In the genomic region with DNA sequence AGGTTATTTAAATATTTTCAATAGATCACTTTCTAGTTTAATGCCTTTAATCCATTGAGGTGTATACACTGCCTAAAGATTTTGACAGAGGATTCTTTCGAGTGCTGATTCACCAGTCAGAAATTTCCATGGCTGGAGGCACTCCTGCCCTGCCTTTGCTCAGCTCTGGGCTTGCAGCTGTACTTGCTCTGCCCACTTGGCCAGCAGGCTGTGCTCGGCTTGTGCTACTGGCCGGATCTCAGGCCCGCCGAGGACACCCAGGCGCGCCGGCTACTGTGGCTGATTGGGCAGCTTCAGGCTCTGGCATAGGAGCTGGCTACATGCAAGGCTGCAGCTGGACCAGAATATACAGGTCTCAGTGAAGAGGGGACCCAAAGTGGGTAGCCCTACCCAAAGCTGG, we compare ENCODE assay signal across 18 cellular contexts.
DNase-seq lines count a peak whose midpoint lies in the region; ATAC-seq, FAIRE-seq and TF ChIP-seq lines count a peak whose summit lies in the region.
"Had no signal": no experiment of that assay in that cellular context is flagged by ENCODE, and none has a peak within 500 bp of the region (broad histone marks: within the 10 kb centered on the region; RNA-seq: fewer than 3 reads in every experiment).

No MANE protein-coding gene starts in this region.

- H3K4me2 ChIP-seq in astrocyte (ENCODE audit: low read length): no peak overlapping the region
- H3K4me2 ChIP-seq: smooth muscle cell had no signal

- H3K27ac ChIP-seq in astrocyte (ENCODE audit: low read depth, low read length) (no peak overlapping the region), spleen (no peak overlapping the region)
- H3K27ac ChIP-seq: 22Rv1, thoracic aorta had no signal

- ATAC-seq in left ventricle myocardium superior (peak; percentile 86), left colon (no peak), GM21423 (IDR thresholded peaks at IDR 0.05; ENCODE audit: unreplicated experiment) (no peak)
- ATAC-seq: left lobe of liver had no signal

- H3K9me3 Mint-ChIP-seq in astrocyte (ENCODE audit: unreplicated experiment): no peaks in the 10 kb centered on the region

- H3K79me2 ChIP-seq in astrocyte (ENCODE audit: insufficient read depth, low read length): no peaks in the 10 kb centered on the region

- no peaks in the 10 kb centered on the region for H4K20me1 ChIP-seq in astrocyte (ENCODE audit: insufficient read depth, low read length)

- no peak for TF ChIP-seq POLR2A in spleen (IDR thresholded peaks at IDR 0.05)

- no peaks in the 10 kb centered on the region for H3K27me3 ChIP-seq in astrocyte (ENCODE audit: insufficient read depth, low read length)
- no peaks in the 10 kb centered on the region for H3K27me3 ChIP-seq in spleen (replicated peaks in 1 of 7)

- H3K27me3 Mint-ChIP-seq in astrocyte (ENCODE audit: low read depth, unreplicated experiment): no peaks in the 10 kb centered on the region

- intact Hi-C loops in left ventricle myocardium superior (cut with micrococcal nuclease) (no loop called here), spleen (cut with DNase I; ENCODE audit: low total_unique reads) (no loop called here), left colon (cut with DNase I, micrococcal nuclease) (no loop called here)

- no peak overlapping the region for H3K27ac Mint-ChIP-seq in astrocyte (ENCODE audit: unreplicated experiment)

- H3K4me3 ChIP-seq in astrocyte (ENCODE audit: insufficient read depth, low read depth, low read length) (no peak overlapping the region), spleen (no peak overlapping the region)
- H3K4me3 ChIP-seq: smooth muscle cell, thoracic aorta had no signal

- no peak overlapping the region for H3K9ac ChIP-seq in astrocyte (ENCODE audit: low read length)

- WGBS in spleen, 5 donors: 85 to 96% (median 92%) methylated on average over 8 of the region's 8 CpGs

- no peaks in the 10 kb centered on the region for H3K9me3 ChIP-seq in astrocyte (ENCODE audit: insufficient read depth, low read depth, low read length)
- H3K9me3 ChIP-seq in spleen: peaks cover 0 to 13% (median 5%) of the 10 kb centered on the region in 8 donors
- H3K9me3 ChIP-seq: thoracic aorta had no signal

- no peak for TF ChIP-seq CTCF in astrocyte (IDR thresholded peaks at IDR 0.05; ENCODE audit: insufficient read depth, low read depth, low read length)
- no peak for TF ChIP-seq CTCF in spleen (IDR thresholded peaks at IDR 0.05 in 8 of 11, conservative IDR thresholded peaks at IDR 0.05 in 3 of 11)

- FAIRE-seq in astrocyte (lab: Jason Lieb, UNC): no peak
- FAIRE-seq: D721Med had no signal

- no peaks in the 10 kb centered on the region for H3K36me3 Mint-ChIP-seq in astrocyte (ENCODE audit: low read depth, unreplicated experiment)

- no peak overlapping the region for H3K4me3 Mint-ChIP-seq in astrocyte (ENCODE audit: unreplicated experiment)

- H3K4me1 ChIP-seq in astrocyte (ENCODE audit: insufficient read depth, low read length): peaks cover 4% of the 10 kb centered on the region
- H3K4me1 ChIP-seq in spleen: no peaks in the 10 kb centered on the region

- no peak overlapping the region for H2AFZ ChIP-seq in astrocyte (ENCODE audit: low read depth, low read length)

- DNase-seq in SHP77 (lab: John Stamatoyannopoulos, UW): peak; percentile 3 to 28
- DNase-seq in SHP77 treated with DMSO at 0.1 percent for 48 hours (lab: John Stamatoyannopoulos, UW): no peak
- peak; percentile 54 for DNase-seq in astrocyte (ENCODE audit: low read depth)
- DNase-seq in left ventricle myocardium superior: no peak
- peak; percentile 56 for DNase-seq in spleen
- no peak for DNase-seq in left colon
- DNase-seq in stimulated activated CD4-positive, alpha-beta T cell treated with anti-CD3 and anti-CD28 coated beads, Interleukin-1b, Interleukin-23, amount 100 ng/mL, for 48 hours: no peak
- DNase-seq: activated CD4-positive, alpha-beta T cell treated with anti-CD3 and anti-CD28 coated beads for 48 hours; activated T-cell treated with anti-CD3 and anti-CD28 coated beads, Interleukin-2, amount 50 U/mL, for 48 hours; dermis blood vessel endothelial cell; NK-92 treated with Interleukin-12 subunit alpha and Interleukin-12 subunit beta, amount 100 ng/mL, for 24 hours; T-helper 1 cell had no signal

- H3K36me3 ChIP-seq in astrocyte (ENCODE audit: insufficient read depth, low read length) (no peaks in the 10 kb centered on the region), spleen (no peaks in the 10 kb centered on the region)
- H3K36me3 ChIP-seq: thoracic aorta had no signal

- H3K4me1 Mint-ChIP-seq in astrocyte (ENCODE audit: low read depth, unreplicated experiment): peaks cover 11% of the 10 kb centered on the region

Comparison
In these comparisons a context has a peak if more than half of its experiments do, and no peak if none do; other contexts are left out.
1. DNase-seq: peak in SHP77 (2 of 2), astrocyte (single experiment) and spleen (single experiment); none in SHP77 treated with DMSO at 0.1 percent for 48 hours (single experiment), left ventricle myocardium superior (single experiment), left colon (0 of 2) and stimulated activated CD4-positive, alpha-beta T cell treated with anti-CD3 and anti-CD28 coated beads, Interleukin-1b, Interleukin-23, amount 100 ng/mL, for 48 hours (single experiment).